31 cellular contexts compared by ENCODE assay signal in genomic region chr13:100800283-100800875, GRCh38.
"Had no signal": no experiment of that assay in that cellular context is flagged by ENCODE, and none has a peak within 500 bp of the region (broad histone marks: within the 10 kb centered on the region; RNA-seq: fewer than 3 reads in every experiment).

No MANE protein-coding gene starts in this region.

- ATAC-seq: activated naive CD4-positive, alpha-beta T cell treated with anti-CD3 and anti-CD28 coated beads, Interleukin-2, amount 50 U/mL, for 72 hours; activated T-cell treated with anti-CD3 and anti-CD28 coated beads, Interleukin-2, amount 50 U/mL, for 72 hours; gastroesophageal sphincter; heart right ventricle had no signal

- H3K27me3 Mint-ChIP-seq: activated CD4-positive, alpha-beta memory T cell treated with anti-CD3 and anti-CD28 coated beads, Interleukin-2, amount 10 ng/mL, durations not matched to agents 7 days and 5 days; dendritic cell treated with granulocyte-macrophage colony-stimulating factor and Interleukin-4, amounts not matched to agents 40 ng/mL and 50 ng/mL, for 4 days had no signal

- H3K27ac Mint-ChIP-seq: activated CD4-positive, alpha-beta memory T cell treated with anti-CD3 and anti-CD28 coated beads, Interleukin-2, amount 10 ng/mL, durations not matched to agents 7 days and 5 days; activated CD4-positive, alpha-beta T cell treated with anti-CD3 and anti-CD28 coated beads, Interleukin-2, amount 10 ng/mL, durations not matched to agents 7 days and 5 days; activated naive CD4-positive, alpha-beta T cell treated with anti-CD3 and anti-CD28 coated beads, Interleukin-2, amount 10 ng/mL, durations not matched to agents 7 days and 5 days; activated naive CD8-positive, alpha-beta T cell treated with anti-CD3 and anti-CD28 coated beads, Interleukin-2, amount 10 ng/mL, durations not matched to agents 7 days and 5 days; activated T-cell treated with anti-CD3 and anti-CD28 coated beads, Interleukin-2, amount 50 U/mL, for 24 hours; activated T-cell treated with anti-CD3 and anti-CD28 coated beads, Interleukin-2, amount 50 U/mL, for 72 hours; dendritic cell treated with granulocyte-macrophage colony-stimulating factor and Interleukin-4, amounts not matched to agents 40 ng/mL and 50 ng/mL, for 4 days; endodermal cell had no signal

- H3K27me3 ChIP-seq: ascending aorta, breast epithelium, esophagus muscularis mucosa, gastroesophageal sphincter had no signal

- H3K27ac ChIP-seq: ascending aorta, breast epithelium, cardiac muscle cell, coronary artery, dorsolateral prefrontal cortex, esophagus muscularis mucosa, gastroesophageal sphincter, heart right ventricle had no signal

- H3K4me1 Mint-ChIP-seq: activated CD4-positive, alpha-beta memory T cell treated with anti-CD3 and anti-CD28 coated beads, Interleukin-2, amount 10 ng/mL, durations not matched to agents 7 days and 5 days; activated CD4-positive, alpha-beta T cell treated with anti-CD3 and anti-CD28 coated beads, Interleukin-2, amount 10 ng/mL, durations not matched to agents 7 days and 5 days; activated naive CD4-positive, alpha-beta T cell treated with anti-CD3 and anti-CD28 coated beads, Interleukin-2, amount 10 ng/mL, durations not matched to agents 7 days and 5 days; activated naive CD8-positive, alpha-beta T cell treated with anti-CD3 and anti-CD28 coated beads, Interleukin-2, amount 10 ng/mL, durations not matched to agents 7 days and 5 days had no signal

- H3K9me3 ChIP-seq: ascending aorta had no signal

- H3K4me3 Mint-ChIP-seq: activated CD4-positive, alpha-beta memory T cell treated with anti-CD3 and anti-CD28 coated beads, Interleukin-2, amount 10 ng/mL, durations not matched to agents 7 days and 5 days; activated CD4-positive, alpha-beta T cell treated with anti-CD3 and anti-CD28 coated beads, Interleukin-2, amount 10 ng/mL, durations not matched to agents 7 days and 5 days; activated naive CD4-positive, alpha-beta T cell treated with anti-CD3 and anti-CD28 coated beads, Interleukin-2, amount 10 ng/mL, durations not matched to agents 7 days and 5 days; activated naive CD8-positive, alpha-beta T cell treated with anti-CD3 and anti-CD28 coated beads, Interleukin-2, amount 10 ng/mL, durations not matched to agents 7 days and 5 days; activated T-cell treated with anti-CD3 and anti-CD28 coated beads, Interleukin-2, amount 50 U/mL, for 24 hours; activated T-cell treated with anti-CD3 and anti-CD28 coated beads, Interleukin-2, amount 50 U/mL, for 72 hours; brain; dendritic cell treated with granulocyte-macrophage colony-stimulating factor and Interleukin-4, amounts not matched to agents 40 ng/mL and 50 ng/mL, for 4 days; endodermal cell had no signal

- H3K36me3 ChIP-seq: ascending aorta, breast epithelium, cardiac muscle cell, esophagus muscularis mucosa, gastroesophageal sphincter, heart right ventricle had no signal

- DNase-seq: activated CD4-positive, alpha-beta memory T cell treated with anti-CD3 and anti-CD28 coated beads, Interleukin-2, amount 10 ng/mL, durations not matched to agents 7 days and 5 days; activated CD4-positive, alpha-beta T cell treated with anti-CD3 and anti-CD28 coated beads for 1 hour; activated CD4-positive, alpha-beta T cell treated with anti-CD3 and anti-CD28 coated beads for 4 hours; activated CD4-positive, alpha-beta T cell treated with anti-CD3 and anti-CD28 coated beads, Interleukin-2, amount 10 ng/mL, durations not matched to agents 7 days and 5 days; activated CD4-positive, alpha-beta T cell treated with anti-CD3 and anti-CD28 coated beads, Interleukin-2, amount 50 U/mL, for 4 hours; activated CD8-positive, alpha-beta memory T cell treated with anti-CD3 and anti-CD28 coated beads, Interleukin-2, amount 50 U/mL, for 48 hours; activated gamma-delta T cell; activated naive CD4-positive, alpha-beta T cell; activated naive CD4-positive, alpha-beta T cell treated with anti-CD3 and anti-CD28 coated beads, Interleukin-2, amount 10 ng/mL, durations not matched to agents 7 days and 5 days; activated naive CD8-positive, alpha-beta T cell treated with anti-CD3 and anti-CD28 coated beads, Interleukin-2, amount 10 ng/mL, durations not matched to agents 7 days and 5 days; activated T-cell treated with anti-CD3 and anti-CD28 coated beads for 4 hours; activated T-cell treated with anti-CD3 and anti-CD28 coated beads, Interleukin-2, amount 50 U/mL, for 24 hours; activated T-cell treated with anti-CD3 and anti-CD28 coated beads, Interleukin-2, amount 50 U/mL, for 72 hours; central memory CD4-positive, alpha-beta T cell; cerebellar nuclear complex; dorsolateral prefrontal cortex; effector memory CD4-positive, alpha-beta T cell; endodermal cell; erythroblast; foreskin melanocyte; heart right ventricle; T-helper 2 cell had no signal

- H3K4me1 ChIP-seq: ascending aorta, breast epithelium, esophagus muscularis mucosa, gastroesophageal sphincter, heart right ventricle had no signal

- H3K4me3 ChIP-seq: ascending aorta, breast epithelium, cardiac muscle cell, coronary artery, dorsolateral prefrontal cortex, esophagus muscularis mucosa, gastroesophageal sphincter, heart right ventricle had no signal
